8 cellular contexts compared by ENCODE assay signal in the genomic region with DNA sequence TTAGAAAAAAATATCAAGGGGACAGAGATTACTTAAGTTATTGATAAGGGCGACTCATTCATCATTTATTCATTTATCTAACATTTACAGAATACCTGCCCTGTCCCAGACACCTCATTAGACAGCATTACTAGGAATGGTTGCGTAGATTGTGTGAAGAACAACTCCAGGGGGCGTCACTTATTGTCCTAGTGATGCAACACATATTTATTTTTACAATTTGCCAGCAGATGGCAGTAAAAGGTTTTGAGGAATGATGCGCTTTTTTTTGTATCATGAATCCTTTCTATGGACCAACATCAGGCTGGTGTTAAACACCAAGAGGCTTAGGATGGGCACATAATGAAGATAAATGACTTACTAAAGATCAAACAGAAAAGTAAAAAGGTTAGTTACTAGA. TPM values are rescaled to one million over a fixed set of nuclear protein-coding genes. Genes with fewer than 3 reads are reported as not detected.
DNase-seq lines count a peak whose midpoint lies in the region; ATAC-seq and TF ChIP-seq lines count a peak whose summit lies in the region.

No MANE protein-coding gene starts in this region.

- TF ChIP-seq CTCF in GM12865 (IDR thresholded peaks at IDR 0.05; ENCODE audit: insufficient read depth, low read depth, low read length, missing control alignments) (no peak), VCaP (conservative IDR thresholded peaks at IDR 0.05) (peak; percentile 81), mesothelial cell of epicardium (IDR thresholded peaks at IDR 0.05; ENCODE audit: unreplicated experiment) (peak; percentile 40)

- peak; percentile 2 for DNase-seq in GM12865 (ENCODE audit: low read depth)
- DNase-seq in NCI-H1092 (lab: John Stamatoyannopoulos, UW) = peak; percentile 11
- DNase-seq in mesothelial cell of epicardium (ENCODE audit: low spot score in 2 of 2, unreplicated experiment in 2 of 2) = no peak
- no peak for DNase-seq in stimulated activated CD4-positive, alpha-beta T cell treated with anti-CD3 and anti-CD28 coated beads, Interleukin-12 subunit alpha, Interleukin-12 subunit beta, amount 100 ng/mL, for 4 hours
- no peak for DNase-seq in LoVo (ENCODE audit: low spot score)
- DNase-seq in Right ventricle myocardium inferior (ENCODE audit: missing footprints) = no peak
- DNase-seq in activated T-helper 2 cell treated with anti-CD3 and anti-CD28 coated beads, Interferon-gamma antibody, Interleukin-2, Interleukin-4, amounts not matched to agents 10 μg/mL and 5 μg/mL and 100 μg/mL, durations not matched to agents 14 hours and 24 hours and 36 hours (ENCODE audit: low spot score) = no peak

- H3K27ac ChIP-seq in VCaP = no peak overlapping the region

- intact Hi-C loops in Right ventricle myocardium inferior (cut with DNase I) = loop anchor here (10.0 kb wide), 1 partner anchor 1791 kb away; no protein-coding TSS in a partner anchor
- intact Hi-C loops in activated T-helper 2 cell treated with anti-CD3 and anti-CD28 coated beads, Interferon-gamma antibody, Interleukin-2, Interleukin-4, amounts not matched to agents 10 μg/mL and 5 μg/mL and 100 μg/mL, durations not matched to agents 14 hours and 24 hours and 36 hours (cut with micrococcal nuclease) = loop anchor here (5.0 kb wide), 1 partner anchor 919 kb away; no protein-coding TSS in a partner anchor

- peaks cover 5% of the 10 kb centered on the region for H3K27me3 Mint-ChIP-seq in mesothelial cell of epicardium (ENCODE audit: low read depth)
- peaks cover 18% of the 10 kb centered on the region for H3K27me3 Mint-ChIP-seq in activated T-helper 2 cell treated with anti-CD3 and anti-CD28 coated beads, Interferon-gamma antibody, Interleukin-2, Interleukin-4, amounts not matched to agents 10 μg/mL and 5 μg/mL and 100 μg/mL, durations not matched to agents 14 hours and 24 hours and 36 hours (ENCODE audit: low read depth)

- no peaks in the 10 kb centered on the region for H3K9me3 Mint-ChIP-seq in mesothelial cell of epicardium
- no peaks in the 10 kb centered on the region for H3K9me3 Mint-ChIP-seq in activated T-helper 2 cell treated with anti-CD3 and anti-CD28 coated beads, Interferon-gamma antibody, Interleukin-2, Interleukin-4, amounts not matched to agents 10 μg/mL and 5 μg/mL and 100 μg/mL, durations not matched to agents 14 hours and 24 hours and 36 hours

- H3K36me3 Mint-ChIP-seq in mesothelial cell of epicardium = no peaks in the 10 kb centered on the region
- H3K36me3 Mint-ChIP-seq in activated T-helper 2 cell treated with anti-CD3 and anti-CD28 coated beads, Interferon-gamma antibody, Interleukin-2, Interleukin-4, amounts not matched to agents 10 μg/mL and 5 μg/mL and 100 μg/mL, durations not matched to agents 14 hours and 24 hours and 36 hours (ENCODE audit: low read depth) = no peaks in the 10 kb centered on the region

- H3K4me3 Mint-ChIP-seq in mesothelial cell of epicardium = no peak overlapping the region
- H3K4me3 Mint-ChIP-seq in activated T-helper 2 cell treated with anti-CD3 and anti-CD28 coated beads, Interferon-gamma antibody, Interleukin-2, Interleukin-4, amounts not matched to agents 10 μg/mL and 5 μg/mL and 100 μg/mL, durations not matched to agents 14 hours and 24 hours and 36 hours (ENCODE audit: low read depth) = no peak overlapping the region

- no peak overlapping the region for H3K4me3 ChIP-seq in GM12865 (ENCODE audit: low read depth, low read length)

- ATAC-seq in Right ventricle myocardium inferior = no peak

- H3K4me1 Mint-ChIP-seq in mesothelial cell of epicardium = peaks cover 52% of the 10 kb centered on the region
- peaks cover 2% of the 10 kb centered on the region for H3K4me1 Mint-ChIP-seq in activated T-helper 2 cell treated with anti-CD3 and anti-CD28 coated beads, Interferon-gamma antibody, Interleukin-2, Interleukin-4, amounts not matched to agents 10 μg/mL and 5 μg/mL and 100 μg/mL, durations not matched to agents 14 hours and 24 hours and 36 hours (ENCODE audit: low read depth)

- no peak overlapping the region for H3K27ac Mint-ChIP-seq in mesothelial cell of epicardium
- H3K27ac Mint-ChIP-seq in activated T-helper 2 cell treated with anti-CD3 and anti-CD28 coated beads, Interferon-gamma antibody, Interleukin-2, Interleukin-4, amounts not matched to agents 10 μg/mL and 5 μg/mL and 100 μg/mL, durations not matched to agents 14 hours and 24 hours and 36 hours = no peak overlapping the region

RNA-seq across cellular contexts. Expression of gene NCAM2, which starts 5.5 kb away (rescaled TPM):
- total RNA-seq in mesothelial cell of epicardium = 31.3 to 34.0 TPM (median 33.8 TPM) in 3 replicates
- 5.4 TPM for total RNA-seq in Right ventricle myocardium inferior
- total RNA-seq in activated T-helper 2 cell treated with anti-CD3 and anti-CD28 coated beads, Interferon-gamma antibody, Interleukin-2, Interleukin-4, amounts not matched to agents 10 μg/mL and 5 μg/mL and 100 μg/mL, durations not matched to agents 14 hours and 24 hours and 36 hours = 0.23 TPM in 1 of 2 replicates, not detected in the other

Comparison
In these comparisons a context has a peak if more than half of its experiments do, and no peak if none do; other contexts are left out.
1. DNase-seq: peak in GM12865 (single experiment) and NCI-H1092 (single experiment); none in mesothelial cell of epicardium (0 of 2), stimulated activated CD4-positive, alpha-beta T cell treated with anti-CD3 and anti-CD28 coated beads, Interleukin-12 subunit alpha, Interleukin-12 subunit beta, amount 100 ng/mL, for 4 hours (single experiment), LoVo (single experiment), Right ventricle myocardium inferior (single experiment) and activated T-helper 2 cell treated with anti-CD3 and anti-CD28 coated beads, Interferon-gamma antibody, Interleukin-2, Interleukin-4, amounts not matched to agents 10 μg/mL and 5 μg/mL and 100 μg/mL, durations not matched to agents 14 hours and 24 hours and 36 hours (single experiment).